ENCODE assay signal across 18 cellular contexts in genomic region chr9:21481470-21482057, GRCh38. TPM values are rescaled to one million over a fixed set of nuclear protein-coding genes. Genes with fewer than 3 reads are reported as not detected.
DNase-seq lines count a peak whose midpoint lies in the region; ATAC-seq and TF ChIP-seq lines count a peak whose summit lies in the region.
"Had no signal": no experiment of that assay in that cellular context is flagged by ENCODE, and none has a peak within 500 bp of the region (broad histone marks: within the 10 kb centered on the region; RNA-seq: fewer than 3 reads in every experiment).

No MANE protein-coding gene starts in this region.

- DNase-seq in CD1c-positive myeloid dendritic cell (ENCODE audit: extremely low spot score) (peak; percentile 72), SIG-M5 (lab: John Stamatoyannopoulos, UW) (peak; percentile 68), medulla oblongata (ENCODE audit: extremely low spot score) (peak; percentile 71), type B pancreatic cell (ENCODE audit: extremely low spot score, unreplicated experiment) (no peak), NOMO-1 treated with dmso at 0.1 percent for 144 hours (lab: John Stamatoyannopoulos, UW; ENCODE audit: unreplicated experiment) (no peak)
- DNase-seq: Calu3; left ventricle myocardium superior; NCI-H1092 treated with DMSO at 0.1 percent for 48 hours; NCI-H2171 treated with DMSO at 0.1 percent for 48 hours; SJCRH30; stimulated activated CD4-positive, alpha-beta T cell treated with anti-CD3 and anti-CD28 coated beads, Interleukin-12 subunit alpha, Interleukin-12 subunit beta, amount 100 ng/mL, for 4 hours; T1000 had no signal

- H3K27me3 Mint-ChIP-seq in type B pancreatic cell = no peaks in the 10 kb centered on the region

- H3K4me3 Mint-ChIP-seq in type B pancreatic cell = no peak overlapping the region
- H3K4me3 Mint-ChIP-seq: natural killer cell treated with Interleukin-12 subunit alpha and Interleukin-12 subunit beta and Interleukin-15 and Interleukin-18, amount 100 ng/mL, for 72 hours had no signal

- H3K4me1 Mint-ChIP-seq in type B pancreatic cell (ENCODE audit: unreplicated experiment) = no peaks in the 10 kb centered on the region

- no peak for TF ChIP-seq CTCF in type B pancreatic cell (conservative IDR thresholded peaks at IDR 0.05)

- ATAC-seq in HG03342 (IDR thresholded peaks at IDR 0.05; ENCODE audit: unreplicated experiment) = peak; percentile 54
- no peak for ATAC-seq in HG03280 (IDR thresholded peaks at IDR 0.05; ENCODE audit: unreplicated experiment)
- no peak for ATAC-seq in HG03108 (IDR thresholded peaks at IDR 0.05; ENCODE audit: unreplicated experiment)
- ATAC-seq: left ventricle myocardium superior; natural killer cell treated with Interleukin-12 subunit alpha and Interleukin-12 subunit beta and Interleukin-15 and Interleukin-18, amount 100 ng/mL, for 72 hours had no signal

- H3K36me3 Mint-ChIP-seq in type B pancreatic cell = no peaks in the 10 kb centered on the region

- H3K27ac Mint-ChIP-seq in type B pancreatic cell = no peak overlapping the region
- H3K27ac Mint-ChIP-seq: natural killer cell treated with Interleukin-12 subunit alpha and Interleukin-12 subunit beta and Interleukin-15 and Interleukin-18, amount 100 ng/mL, for 72 hours had no signal

- H3K9me3 Mint-ChIP-seq in type B pancreatic cell = no peaks in the 10 kb centered on the region
- H3K9me3 Mint-ChIP-seq: natural killer cell treated with Interleukin-12 subunit alpha and Interleukin-12 subunit beta and Interleukin-15 and Interleukin-18, amount 100 ng/mL, for 72 hours had no signal

RNA-seq across cellular contexts. Expression of gene IFNE, which starts 0.5 kb away (rescaled TPM):
- total RNA-seq in type B pancreatic cell (ENCODE audit: low replicate concordance) = 0.19 and 0.75 TPM in 2 replicates
- total RNA-seq: cardiac muscle cell; left ventricle myocardium superior; natural killer cell treated with Interleukin-12 subunit alpha and Interleukin-12 subunit beta and Interleukin-15 and Interleukin-18, amount 100 ng/mL, for 72 hours; SJCRH30 had no signal

RNA-seq across cellular contexts. Expression of gene IFNA1, which starts 41.3 kb away (rescaled TPM):
- not detected in 2 replicates for total RNA-seq in type B pancreatic cell (ENCODE audit: low replicate concordance)
- total RNA-seq: Calu3; cardiac muscle cell; left ventricle myocardium superior; natural killer cell treated with Interleukin-12 subunit alpha and Interleukin-12 subunit beta and Interleukin-15 and Interleukin-18, amount 100 ng/mL, for 72 hours; pulmonary artery endothelial cell; SJCRH30 had no signal

Comparison
In these comparisons a context has a peak if more than half of its experiments do, and no peak if none do; other contexts are left out.
1. DNase-seq: peak in CD1c-positive myeloid dendritic cell (single experiment), SIG-M5 (single experiment) and medulla oblongata (single experiment); none in type B pancreatic cell (single experiment) and NOMO-1 treated with dmso at 0.1 percent for 144 hours (single experiment).